ENCODE assay signal across 1 cellular context in genomic region chr19:50331187-50332013, GRCh38.
TF ChIP-seq lines count a peak whose summit lies in the region.

No MANE protein-coding gene starts in this region.

TF ChIP-seq in GM23338, 12 proteins besides CTCF, POLR2A, EP300 and RAD21 (continued from another document):
- TF ChIP-seq ZNF462 (CRISPR knock-in tag; IDR thresholded peaks at IDR 0.05) (no peak), CREB1 (CRISPR knock-in tag; IDR thresholded peaks at IDR 0.05; ENCODE audit: low read depth) (no peak), ZNF114 (CRISPR knock-in tag; IDR thresholded peaks at IDR 0.05) (no peak), ZNF331 (CRISPR knock-in tag; IDR thresholded peaks at IDR 0.05; ENCODE audit: low read depth) (no peak), JUNB (IDR thresholded peaks at IDR 0.05; ENCODE audit: unreplicated experiment) (no peak), EZH2 (IDR thresholded peaks at IDR 0.05; ENCODE audit: low read depth, unreplicated experiment) (no peak)
- TF ChIP-seq, protein P1, sequence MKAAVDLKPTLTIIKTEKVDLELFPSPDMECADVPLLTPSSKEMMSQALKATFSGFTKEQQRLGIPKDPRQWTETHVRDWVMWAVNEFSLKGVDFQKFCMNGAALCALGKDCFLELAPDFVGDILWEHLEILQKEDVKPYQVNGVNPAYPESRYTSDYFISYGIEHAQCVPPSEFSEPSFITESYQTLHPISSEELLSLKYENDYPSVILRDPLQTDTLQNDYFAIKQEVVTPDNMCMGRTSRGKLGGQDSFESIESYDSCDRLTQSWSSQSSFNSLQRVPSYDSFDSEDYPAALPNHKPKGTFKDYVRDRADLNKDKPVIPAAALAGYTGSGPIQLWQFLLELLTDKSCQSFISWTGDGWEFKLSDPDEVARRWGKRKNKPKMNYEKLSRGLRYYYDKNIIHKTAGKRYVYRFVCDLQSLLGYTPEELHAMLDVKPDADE (IDR thresholded peaks at IDR 0.05): no peak
